In the genomic region with DNA sequence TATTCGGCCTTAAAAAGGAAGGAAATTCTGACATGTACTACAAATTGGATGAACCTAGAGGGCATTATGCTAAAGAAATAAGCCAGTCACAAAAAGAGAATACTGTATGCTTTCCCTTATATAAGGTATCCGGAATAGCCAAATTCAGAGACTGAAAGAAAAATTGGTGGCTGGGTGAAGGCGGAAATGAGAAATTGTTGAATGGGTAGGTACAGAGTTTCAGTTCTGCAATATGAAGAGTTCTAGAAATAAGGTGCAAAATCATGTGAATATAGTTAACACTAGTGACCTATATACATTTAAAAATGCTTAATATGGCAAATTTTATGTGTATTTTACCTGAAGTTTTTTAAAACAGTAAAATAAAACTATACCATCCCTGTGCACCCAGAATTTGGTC, we compare ENCODE assay signal across 11 cellular contexts. TPM values are rescaled to one million over a fixed set of nuclear protein-coding genes. Genes with fewer than 3 reads are reported as not detected.
DNase-seq lines count a peak whose midpoint lies in the region; ATAC-seq and TF ChIP-seq lines count a peak whose summit lies in the region.
"Had no signal": no experiment of that assay in that cellular context is flagged by ENCODE, and none has a peak within 500 bp of the region (broad histone marks: within the 10 kb centered on the region; RNA-seq: fewer than 3 reads in every experiment).

No MANE protein-coding gene starts in this region.

- no peak overlapping the region for H2AFZ ChIP-seq in Karpas-422 (ENCODE audit: low read length)

- H4K20me1 ChIP-seq in Karpas-422 (ENCODE audit: insufficient read depth, low read depth, low read length), result no peaks in the 10 kb centered on the region

- H3K27me3 Mint-ChIP-seq in type B pancreatic cell, result no peaks in the 10 kb centered on the region

- peak; percentile 74 for DNase-seq in GM12865 (ENCODE audit: low read depth)
- peak; percentile 85 for DNase-seq in Karpas-422
- no peak for DNase-seq in type B pancreatic cell (ENCODE audit: extremely low spot score, unreplicated experiment)
- DNase-seq in putamen (ENCODE audit: low spot score), result no peak
- no peak for DNase-seq in activated CD4-positive, alpha-beta T cell treated with anti-CD3 and anti-CD28 coated beads for 48 hours
- DNase-seq in T1000 (lab: John Stamatoyannopoulos, UW), result no peak
- DNase-seq: activated T-cell treated with anti-CD3 and anti-CD28 coated beads for 4 hours had no signal

- peaks cover 8% of the 10 kb centered on the region for H3K4me1 Mint-ChIP-seq in type B pancreatic cell (ENCODE audit: unreplicated experiment)

- TF ChIP-seq CTCF in GM12865 (IDR thresholded peaks at IDR 0.05; ENCODE audit: insufficient read depth, low read depth, low read length, missing control alignments) (no peak), type B pancreatic cell (conservative IDR thresholded peaks at IDR 0.05) (no peak)

- peak overlapping the region; percentile 51 for H3K4me2 ChIP-seq in Karpas-422 (ENCODE audit: low read depth, low read length, poor library complexity, severe bottlenecking)

- H3K9me3 ChIP-seq in Karpas-422 (ENCODE audit: low read length), result no peaks in the 10 kb centered on the region
- H3K9me3 ChIP-seq: breast epithelium had no signal

- H3K4me3 ChIP-seq in GM12865 (ENCODE audit: low read depth, low read length) (no peak overlapping the region), Karpas-422 (ENCODE audit: low read length) (peak overlapping the region; percentile 19; the same call in 1 of the 2 replicates)
- H3K4me3 ChIP-seq: breast epithelium had no signal

- H3K4me3 Mint-ChIP-seq in type B pancreatic cell, result no peak overlapping the region

- H3K27me3 ChIP-seq in Karpas-422 (ENCODE audit: low read length), result no peaks in the 10 kb centered on the region
- H3K27me3 ChIP-seq: breast epithelium had no signal

- H3K36me3 Mint-ChIP-seq in type B pancreatic cell, result no peaks in the 10 kb centered on the region

- H3K27ac ChIP-seq in Karpas-422 (ENCODE audit: low read length), result peak overlapping the region; percentile 72
- H3K27ac ChIP-seq: breast epithelium had no signal

- no peak overlapping the region for H3K27ac Mint-ChIP-seq in type B pancreatic cell

- peak; percentile 90 for ATAC-seq in GM19452 (IDR thresholded peaks at IDR 0.05; ENCODE audit: unreplicated experiment)
- peak; percentile 96 for ATAC-seq in HG02885 (IDR thresholded peaks at IDR 0.05; ENCODE audit: poor library complexity, unreplicated experiment)
- ATAC-seq: left lobe of liver had no signal

- H3K9ac ChIP-seq in Karpas-422 (ENCODE audit: low read length), result peak overlapping the region; percentile 23; the same call in 1 of the 2 replicates

- 0 out of 2 replicates have a peak, but pooled peaks cover 2% of the 10 kb centered on the region for H3K79me2 ChIP-seq in Karpas-422 (ENCODE audit: low read length)

- no peaks in the 10 kb centered on the region for H3K9me3 Mint-ChIP-seq in type B pancreatic cell

- peaks cover 34% of the 10 kb centered on the region for H3K4me1 ChIP-seq in Karpas-422 (ENCODE audit: low read length)
- H3K4me1 ChIP-seq: breast epithelium had no signal

- no peaks in the 10 kb centered on the region for H3K9me2 ChIP-seq in Karpas-422 (replicated peaks; ENCODE audit: insufficient read depth, low read length)

- H3K36me3 ChIP-seq in Karpas-422 (ENCODE audit: insufficient read depth, low read length), result no peaks in the 10 kb centered on the region; the same call in 1 of the 2 replicates
- H3K36me3 ChIP-seq: breast epithelium had no signal

RNA-seq across cellular contexts. Expression of a gene that starts 51.7 kb away (rescaled TPM):
- total RNA-seq in Karpas-422 (2014; rRNA removed; shearing (Covaris generic); ENCODE audit: low replicate concordance), result 85.5 and 102 TPM in 2 replicates
- total RNA-seq in type B pancreatic cell (ENCODE audit: low replicate concordance), result 41.0 and 52.4 TPM in 2 replicates

Comparison
In these comparisons a context has a peak if more than half of its experiments do, and no peak if none do; other contexts are left out.
1. DNase-seq: peak in GM12865 (single experiment) and Karpas-422 (single experiment); none in type B pancreatic cell (single experiment), putamen (single experiment), activated CD4-positive, alpha-beta T cell treated with anti-CD3 and anti-CD28 coated beads for 48 hours (single experiment) and T1000 (single experiment).